ENCODE assay signal across 8 cellular contexts in genomic region chr1:154358519-154358918, GRCh38. TPM values are rescaled to one million over a fixed set of nuclear protein-coding genes. Genes with fewer than 3 reads are reported as not detected.
"Had no signal": no experiment of that assay in that cellular context is flagged by ENCODE, and none has a peak within 500 bp of the region (broad histone marks: within the 10 kb centered on the region; RNA-seq: fewer than 3 reads in every experiment).

No MANE protein-coding gene starts in this region.

- H3K4me3 Mint-ChIP-seq: GM23338, H9, IgD-negative memory B cell had no signal

- ATAC-seq: GM23338, HepG2 had no signal

- H3K27ac Mint-ChIP-seq: GM23338, H9, IgD-negative memory B cell had no signal

- DNase-seq: H9, HCEC 1CT, KG1 had no signal

- H2AFZ ChIP-seq: GM23338 had no signal

- H3K4me2 ChIP-seq: GM23338 had no signal

- H3K4me3 ChIP-seq: GM23338 had no signal

RNA-seq across cellular contexts. Expression of gene AQP10, which starts 37.6 kb away (rescaled TPM):
- total RNA-seq: GM23338, H1, H9, HepG2, HT-29 had no signal
- polyA plus RNA-seq: GM23338, H1, IgD-negative memory B cell had no signal
